In genomic region chr6:33375143-33375649, GRCh38 we compare ENCODE assay signal across 10 cellular contexts. TPM values are rescaled to one million over a fixed set of nuclear protein-coding genes. Genes with fewer than 3 reads are reported as not detected.
DNase-seq lines count a peak whose midpoint lies in the region; ATAC-seq and TF ChIP-seq lines count a peak whose summit lies in the region.
"Had no signal": no experiment of that assay in that cellular context is flagged by ENCODE, and none has a peak within 500 bp of the region (broad histone marks: within the 10 kb centered on the region; RNA-seq: fewer than 3 reads in every experiment).

No MANE protein-coding gene starts in this region.

- H3K27ac ChIP-seq in upper lobe of left lung = peak overlapping the region; percentile 51 to 85 (median 76)

- no peaks in the 10 kb centered on the region for H3K9me3 ChIP-seq in upper lobe of left lung

- WGBS in upper lobe of left lung, 2 donors = 20 to 25% methylated on average over 9 of the region's 9 CpGs

- H3K27ac Mint-ChIP-seq in brain = peak overlapping the region in 4 of 5 experiments; percentile 57 to 96 (median 77)

- peak; percentile 44 for DNase-seq in NCI-H82 (lab: John Stamatoyannopoulos, UW)
- no peak for DNase-seq in NCI-H82 treated with DMSO at 0.1 percent for 48 hours (lab: John Stamatoyannopoulos, UW; ENCODE audit: unreplicated experiment)
- DNase-seq in left lobe of liver (ENCODE audit: low spot score) = peak; percentile 78
- DNase-seq in upper lobe of left lung = peak in 1 of 2 donors; percentile 86
- DNase-seq in epidermal melanocyte (ENCODE audit: insufficient read length, low spot score) = no peak
- no peak for DNase-seq in NCI-H128 (lab: John Stamatoyannopoulos, UW; ENCODE audit: unreplicated experiment)
- DNase-seq: CD4-positive, CD25-positive, alpha-beta regulatory T cell had no signal

- H3K27me3 ChIP-seq in upper lobe of left lung = no peaks in the 10 kb centered on the region
- H3K27me3 ChIP-seq: dorsolateral prefrontal cortex had no signal

- no peaks in the 10 kb centered on the region for H3K36me3 ChIP-seq in upper lobe of left lung

- H3K27me3 Mint-ChIP-seq in brain = no peaks in the 10 kb centered on the region

- no peaks in the 10 kb centered on the region for H3K36me3 Mint-ChIP-seq in brain
- H3K36me3 Mint-ChIP-seq: CD4-positive, CD25-positive, alpha-beta regulatory T cell had no signal

- peak overlapping the region in 3 of 5 experiments; percentile 52 to 67 (median 61) for H3K4me3 Mint-ChIP-seq in brain
- H3K4me3 Mint-ChIP-seq: CD4-positive, CD25-positive, alpha-beta regulatory T cell had no signal

- ATAC-seq in left lobe of liver (peak; percentile 94), upper lobe of left lung (ENCODE audit: low FRiP score in 2 of 2) (peak; percentile 91), GM21526 (IDR thresholded peaks at IDR 0.05; ENCODE audit: low FRiP score, unreplicated experiment) (no peak)

- peaks cover 15% of the 10 kb centered on the region for H3K4me1 Mint-ChIP-seq in brain

- no peak for TF ChIP-seq CTCF in brain (conservative IDR thresholded peaks at IDR 0.05)
- TF ChIP-seq CTCF in upper lobe of left lung (IDR thresholded peaks at IDR 0.05) = no peak

- TF ChIP-seq POLR2A in upper lobe of left lung (IDR thresholded peaks at IDR 0.05) = no peak

- peak overlapping the region in 1 of 4 donors; percentile 4 for H3K4me3 ChIP-seq in upper lobe of left lung

- peaks cover 0 to 3% (median 0%) of the 10 kb centered on the region in 5 experiments for H3K9me3 Mint-ChIP-seq in brain
- H3K9me3 Mint-ChIP-seq: CD4-positive, CD25-positive, alpha-beta regulatory T cell had no signal

- no peak for TF ChIP-seq EP300 in upper lobe of left lung (IDR thresholded peaks at IDR 0.05)

- peaks cover 23 to 35% (median 27%) of the 10 kb centered on the region in 4 donors for H3K4me1 ChIP-seq in upper lobe of left lung

RNA-seq across cellular contexts. Expression of gene KIFC1, which starts 16.4 kb away (rescaled TPM):
- polyA plus RNA-seq in brain (ENCODE audit: insufficient read depth, low read depth, low replicate concordance) = 89.6 TPM
- total RNA-seq in left lobe of liver (0.38 TPM), upper lobe of left lung (10 to 100 TPM in 1 of 6 donors, 1 to 10 TPM in 5; 1.2 to 11.8 (median 4.4) TPM)

RNA-seq across cellular contexts. Expression of gene PHF1, which starts 35.6 kb away (rescaled TPM):
- polyA plus RNA-seq in brain (ENCODE audit: insufficient read depth, low read depth, low replicate concordance) = 115 TPM
- total RNA-seq in left lobe of liver (20.7 TPM), upper lobe of left lung (100 to 1,000 TPM in 1 of 6 donors, 10 to 100 TPM in 5; 61.7 to 150 (median 65.5) TPM)

RNA-seq across cellular contexts. Expression of gene CUTA, which starts 42.7 kb away (rescaled TPM):
- polyA plus RNA-seq in brain (ENCODE audit: insufficient read depth, low read depth, low replicate concordance) = 837 TPM
- total RNA-seq in left lobe of liver (104 TPM), upper lobe of left lung (100 to 1,000 TPM in 4 of 6 donors, 10 to 100 TPM in 2; 53.4 to 171 (median 112) TPM)

RNA-seq across cellular contexts. Expression of gene SYNGAP1, which starts 44.7 kb away (rescaled TPM):
- polyA plus RNA-seq in brain (ENCODE audit: insufficient read depth, low read depth, low replicate concordance) = 40.7 TPM
- 2.5 TPM for total RNA-seq in left lobe of liver
- total RNA-seq in upper lobe of left lung = 10 to 100 TPM in 5 of 6 donors, 1 to 10 TPM in 1; 8.2 to 57.6 (median 19.5) TPM

RNA-seq across cellular contexts. Expression of gene DAXX, which starts 52.4 kb away (rescaled TPM):
- polyA plus RNA-seq in brain (ENCODE audit: insufficient read depth, low read depth, low replicate concordance) = 89.8 TPM
- total RNA-seq in left lobe of liver = 14.1 TPM
- total RNA-seq in upper lobe of left lung = 10 to 100 TPM; 29.3 to 57.6 (median 43.5) TPM

Comparison
In these comparisons a context has a peak if more than half of its experiments do, and no peak if none do; other contexts are left out.
1. DNase-seq: peak in NCI-H82 (single experiment) and left lobe of liver (single experiment); none in NCI-H82 treated with DMSO at 0.1 percent for 48 hours (single experiment), epidermal melanocyte (single experiment) and NCI-H128 (single experiment).